8 cellular contexts compared by ENCODE assay signal in genomic region chr14:72926292-72927028, GRCh38.
DNase-seq lines count a peak whose midpoint lies in the region; ATAC-seq and TF ChIP-seq lines count a peak whose summit lies in the region.

A gene with protein sequence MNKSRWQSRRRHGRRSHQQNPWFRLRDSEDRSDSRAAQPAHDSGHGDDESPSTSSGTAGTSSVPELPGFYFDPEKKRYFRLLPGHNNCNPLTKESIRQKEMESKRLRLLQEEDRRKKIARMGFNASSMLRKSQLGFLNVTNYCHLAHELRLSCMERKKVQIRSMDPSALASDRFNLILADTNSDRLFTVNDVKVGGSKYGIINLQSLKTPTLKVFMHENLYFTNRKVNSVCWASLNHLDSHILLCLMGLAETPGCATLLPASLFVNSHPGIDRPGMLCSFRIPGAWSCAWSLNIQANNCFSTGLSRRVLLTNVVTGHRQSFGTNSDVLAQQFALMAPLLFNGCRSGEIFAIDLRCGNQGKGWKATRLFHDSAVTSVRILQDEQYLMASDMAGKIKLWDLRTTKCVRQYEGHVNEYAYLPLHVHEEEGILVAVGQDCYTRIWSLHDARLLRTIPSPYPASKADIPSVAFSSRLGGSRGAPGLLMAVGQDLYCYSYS (plus strand): TSS chr14:72926464. CDS start chr14:72937979, 11,515 bp downstream.

- H3K4me3 ChIP-seq in BLaER1 treated with 17β-estradiol and CSF1 and Interleukin-3, amounts not matched to agents 10 nM and 100 nM: peak within 1 kb of the TSS; percentile 68 to 94 (median 82)
- peak within 1 kb of the TSS; percentile 98 for H3K4me3 ChIP-seq in coronary artery

- no peak for TF ChIP-seq CTCF in coronary artery (IDR thresholded peaks at IDR 0.05)

- H3K36me3 ChIP-seq in BLaER1 treated with 17β-estradiol and CSF1 and Interleukin-3, amounts not matched to agents 10 nM and 100 nM: peaks cover 0 to 23% (median 18%) of the 10 kb centered on the region in 11 experiments; a peak in 18 of 22 replicates

- peaks cover 0 to 15% (median 5%) of the 10 kb centered on the region in 11 experiments; a peak in 4 of 22 replicates for H3K9me3 ChIP-seq in BLaER1 treated with 17β-estradiol and CSF1 and Interleukin-3, amounts not matched to agents 10 nM and 100 nM (replicated peaks in 1 of 11)

- peak within 1 kb of the TSS; percentile 70 to 92 (median 87); a peak in 21 of 22 replicates for H3K9ac ChIP-seq in BLaER1 treated with 17β-estradiol and CSF1 and Interleukin-3, amounts not matched to agents 10 nM and 100 nM

- peak within 1 kb of the TSS in 10 of 11 experiments; percentile 63 to 91 (median 82); a peak in 20 of 22 replicates for H3K27ac ChIP-seq in BLaER1 treated with 17β-estradiol and CSF1 and Interleukin-3, amounts not matched to agents 10 nM and 100 nM
- H3K27ac ChIP-seq in coronary artery: peak within 1 kb of the TSS; percentile 61 to 81

- peaks cover 13 to 33% (median 16%) of the 10 kb centered on the region in 10 experiments for H3K4me1 ChIP-seq in BLaER1 treated with 17β-estradiol and CSF1 and Interleukin-3, amounts not matched to agents 10 nM and 100 nM

- DNase-seq in NCI-H526 treated with DMSO at 0.1 percent for 48 hours (lab: John Stamatoyannopoulos, UW) (peak; percentile 97), coronary artery (ENCODE audit: low spot score) (peak; percentile 98), kidney tubule cell (ENCODE audit: low spot score) (peak; percentile 99)
- peak; percentile 96 for DNase-seq in activated CD4-positive, alpha-beta T cell treated with anti-CD3 and anti-CD28 coated beads for 48 hours
- DNase-seq in stimulated activated CD4-positive, alpha-beta T cell treated with anti-CD3 and anti-CD28 coated beads, Interleukin-1b, Interleukin-23, amount 100 ng/mL, for 48 hours: peak; percentile 96

- peak within 1 kb of the TSS; percentile 82 to 97 (median 89) for H3K4me2 ChIP-seq in BLaER1 treated with 17β-estradiol and CSF1 and Interleukin-3, amounts not matched to agents 10 nM and 100 nM

- peaks cover 0 to 41% (median 3%) of the 10 kb centered on the region in 11 experiments; a peak in 11 of 22 replicates for H4K20me1 ChIP-seq in BLaER1 treated with 17β-estradiol and CSF1 and Interleukin-3, amounts not matched to agents 10 nM and 100 nM

- no peaks in the 10 kb centered on the region for H3K27me3 ChIP-seq in BLaER1 treated with 17β-estradiol and CSF1 and Interleukin-3, amounts not matched to agents 10 nM and 100 nM

- ATAC-seq in GM19351 (IDR thresholded peaks at IDR 0.05; ENCODE audit: unreplicated experiment): peak; percentile 98
- ATAC-seq in HG03520 (IDR thresholded peaks at IDR 0.05; ENCODE audit: unreplicated experiment): peak; percentile 92

Comparison
In these comparisons a context has a peak if more than half of its experiments do, and no peak if none do; other contexts are left out.
1. Peak in every context shown above with its lines: DNase-seq, ATAC-seq, H3K4me3 ChIP-seq and H3K27ac ChIP-seq.